1 cellular context compared by ENCODE assay signal in the genomic region with DNA sequence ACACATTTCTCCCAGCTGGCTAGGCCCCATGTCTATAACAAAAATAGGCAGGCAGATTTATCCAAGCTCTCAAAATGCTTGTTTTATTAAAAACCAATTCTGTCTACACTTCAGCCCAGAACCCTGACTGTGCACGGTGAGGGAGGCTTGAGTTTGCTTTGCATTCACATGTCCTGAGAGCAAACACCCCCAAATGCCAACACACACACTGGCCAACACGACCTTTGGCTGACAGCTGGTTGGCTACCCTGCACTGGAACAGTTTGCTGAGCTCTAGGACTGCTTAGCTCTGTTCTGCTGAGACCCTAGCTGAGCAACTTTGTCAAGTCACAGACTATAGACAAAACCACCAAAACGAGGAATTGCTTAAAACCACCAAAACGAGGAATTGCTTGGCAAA.
TF ChIP-seq lines count a peak whose summit lies in the region.

No MANE protein-coding gene starts in this region.

TF ChIP-seq in HepG2, 621 proteins besides CTCF, POLR2A, EP300 and RAD21 (continued from another document and continues in another):
- TF ChIP-seq, protein P1, sequence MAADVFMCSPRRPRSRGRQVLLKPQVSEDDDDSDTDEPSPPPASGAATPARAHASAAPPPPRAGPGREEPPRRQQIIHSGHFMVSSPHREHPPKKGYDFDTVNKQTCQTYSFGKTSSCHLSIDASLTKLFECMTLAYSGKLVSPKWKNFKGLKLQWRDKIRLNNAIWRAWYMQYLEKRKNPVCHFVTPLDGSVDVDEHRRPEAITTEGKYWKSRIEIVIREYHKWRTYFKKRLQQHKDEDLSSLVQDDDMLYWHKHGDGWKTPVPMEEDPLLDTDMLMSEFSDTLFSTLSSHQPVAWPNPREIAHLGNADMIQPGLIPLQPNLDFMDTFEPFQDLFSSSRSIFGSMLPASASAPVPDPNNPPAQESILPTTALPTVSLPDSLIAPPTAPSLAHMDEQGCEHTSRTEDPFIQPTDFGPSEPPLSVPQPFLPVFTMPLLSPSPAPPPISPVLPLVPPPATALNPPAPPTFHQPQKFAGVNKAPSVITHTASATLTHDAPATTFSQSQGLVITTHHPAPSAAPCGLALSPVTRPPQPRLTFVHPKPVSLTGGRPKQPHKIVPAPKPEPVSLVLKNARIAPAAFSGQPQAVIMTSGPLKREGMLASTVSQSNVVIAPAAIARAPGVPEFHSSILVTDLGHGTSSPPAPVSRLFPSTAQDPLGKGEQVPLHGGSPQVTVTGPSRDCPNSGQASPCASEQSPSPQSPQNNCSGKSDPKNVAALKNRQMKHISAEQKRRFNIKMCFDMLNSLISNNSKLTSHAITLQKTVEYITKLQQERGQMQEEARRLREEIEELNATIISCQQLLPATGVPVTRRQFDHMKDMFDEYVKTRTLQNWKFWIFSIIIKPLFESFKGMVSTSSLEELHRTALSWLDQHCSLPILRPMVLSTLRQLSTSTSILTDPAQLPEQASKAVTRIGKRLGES (CRISPR knock-in tag; IDR thresholded peaks at IDR 0.05; ENCODE audit: borderline replicate concordance) = no peak
- TF ChIP-seq, protein P2, sequence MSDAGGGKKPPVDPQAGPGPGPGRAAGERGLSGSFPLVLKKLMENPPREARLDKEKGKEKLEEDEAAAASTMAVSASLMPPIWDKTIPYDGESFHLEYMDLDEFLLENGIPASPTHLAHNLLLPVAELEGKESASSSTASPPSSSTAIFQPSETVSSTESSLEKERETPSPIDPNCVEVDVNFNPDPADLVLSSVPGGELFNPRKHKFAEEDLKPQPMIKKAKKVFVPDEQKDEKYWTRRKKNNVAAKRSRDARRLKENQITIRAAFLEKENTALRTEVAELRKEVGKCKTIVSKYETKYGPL (CRISPR knock-in tag; IDR thresholded peaks at IDR 0.05) = no peak
- TF ChIP-seq, protein P3, sequence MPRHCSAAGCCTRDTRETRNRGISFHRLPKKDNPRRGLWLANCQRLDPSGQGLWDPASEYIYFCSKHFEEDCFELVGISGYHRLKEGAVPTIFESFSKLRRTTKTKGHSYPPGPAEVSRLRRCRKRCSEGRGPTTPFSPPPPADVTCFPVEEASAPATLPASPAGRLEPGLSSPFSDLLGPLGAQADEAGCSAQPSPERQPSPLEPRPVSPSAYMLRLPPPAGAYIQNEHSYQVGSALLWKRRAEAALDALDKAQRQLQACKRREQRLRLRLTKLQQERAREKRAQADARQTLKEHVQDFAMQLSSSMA (CRISPR knock-in tag; IDR thresholded peaks at IDR 0.05) = no peak
- no peak for TF ChIP-seq ZFP90 (CRISPR knock-in tag; IDR thresholded peaks at IDR 0.05; ENCODE audit: borderline replicate concordance)
- no peak for TF ChIP-seq PCBP1 (IDR thresholded peaks at IDR 0.05; ENCODE audit: borderline replicate concordance, low read depth, low read length)
- no peak for TF ChIP-seq ZNF30 (CRISPR knock-in tag; IDR thresholded peaks at IDR 0.05)
- TF ChIP-seq, protein P4, sequence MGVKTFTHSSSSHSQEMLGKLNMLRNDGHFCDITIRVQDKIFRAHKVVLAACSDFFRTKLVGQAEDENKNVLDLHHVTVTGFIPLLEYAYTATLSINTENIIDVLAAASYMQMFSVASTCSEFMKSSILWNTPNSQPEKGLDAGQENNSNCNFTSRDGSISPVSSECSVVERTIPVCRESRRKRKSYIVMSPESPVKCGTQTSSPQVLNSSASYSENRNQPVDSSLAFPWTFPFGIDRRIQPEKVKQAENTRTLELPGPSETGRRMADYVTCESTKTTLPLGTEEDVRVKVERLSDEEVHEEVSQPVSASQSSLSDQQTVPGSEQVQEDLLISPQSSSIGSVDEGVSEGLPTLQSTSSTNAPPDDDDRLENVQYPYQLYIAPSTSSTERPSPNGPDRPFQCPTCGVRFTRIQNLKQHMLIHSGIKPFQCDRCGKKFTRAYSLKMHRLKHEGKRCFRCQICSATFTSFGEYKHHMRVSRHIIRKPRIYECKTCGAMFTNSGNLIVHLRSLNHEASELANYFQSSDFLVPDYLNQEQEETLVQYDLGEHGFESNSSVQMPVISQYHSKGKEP (CRISPR knock-in tag; IDR thresholded peaks at IDR 0.05) = no peak
- TF ChIP-seq, protein P5, sequence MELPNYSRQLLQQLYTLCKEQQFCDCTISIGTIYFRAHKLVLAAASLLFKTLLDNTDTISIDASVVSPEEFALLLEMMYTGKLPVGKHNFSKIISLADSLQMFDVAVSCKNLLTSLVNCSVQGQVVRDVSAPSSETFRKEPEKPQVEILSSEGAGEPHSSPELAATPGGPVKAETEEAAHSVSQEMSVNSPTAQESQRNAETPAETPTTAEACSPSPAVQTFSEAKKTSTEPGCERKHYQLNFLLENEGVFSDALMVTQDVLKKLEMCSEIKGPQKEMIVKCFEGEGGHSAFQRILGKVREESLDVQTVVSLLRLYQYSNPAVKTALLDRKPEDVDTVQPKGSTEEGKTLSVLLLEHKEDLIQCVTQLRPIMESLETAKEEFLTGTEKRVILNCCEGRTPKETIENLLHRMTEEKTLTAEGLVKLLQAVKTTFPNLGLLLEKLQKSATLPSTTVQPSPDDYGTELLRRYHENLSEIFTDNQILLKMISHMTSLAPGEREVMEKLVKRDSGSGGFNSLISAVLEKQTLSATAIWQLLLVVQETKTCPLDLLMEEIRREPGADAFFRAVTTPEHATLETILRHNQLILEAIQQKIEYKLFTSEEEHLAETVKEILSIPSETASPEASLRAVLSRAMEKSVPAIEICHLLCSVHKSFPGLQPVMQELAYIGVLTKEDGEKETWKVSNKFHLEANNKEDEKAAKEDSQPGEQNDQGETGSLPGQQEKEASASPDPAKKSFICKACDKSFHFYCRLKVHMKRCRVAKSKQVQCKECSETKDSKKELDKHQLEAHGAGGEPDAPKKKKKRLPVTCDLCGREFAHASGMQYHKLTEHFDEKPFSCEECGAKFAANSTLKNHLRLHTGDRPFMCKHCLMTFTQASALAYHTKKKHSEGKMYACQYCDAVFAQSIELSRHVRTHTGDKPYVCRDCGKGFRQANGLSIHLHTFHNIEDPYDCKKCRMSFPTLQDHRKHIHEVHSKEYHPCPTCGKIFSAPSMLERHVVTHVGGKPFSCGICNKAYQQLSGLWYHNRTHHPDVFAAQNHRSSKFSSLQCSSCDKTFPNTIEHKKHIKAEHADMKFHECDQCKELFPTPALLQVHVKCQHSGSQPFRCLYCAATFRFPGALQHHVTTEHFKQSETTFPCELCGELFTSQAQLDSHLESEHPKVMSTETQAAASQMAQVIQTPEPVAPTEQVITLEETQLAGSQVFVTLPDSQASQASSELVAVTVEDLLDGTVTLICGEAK (IDR thresholded peaks at IDR 0.05) = no peak
- TF ChIP-seq, protein P5 (CRISPR knock-in tag; IDR thresholded peaks at IDR 0.05) = no peak; the same call in 1 of the 2 replicates
- TF ChIP-seq KDM2A (CRISPR knock-in tag; IDR thresholded peaks at IDR 0.05; ENCODE audit: borderline replicate concordance, low read depth) = 0 out of 2 replicates have a peak, but pooled peaks have one; percentile 42
- peak; percentile 26 for TF ChIP-seq CBX1 (IDR thresholded peaks at IDR 0.05; ENCODE audit: low read depth)
- TF ChIP-seq, protein P6, sequence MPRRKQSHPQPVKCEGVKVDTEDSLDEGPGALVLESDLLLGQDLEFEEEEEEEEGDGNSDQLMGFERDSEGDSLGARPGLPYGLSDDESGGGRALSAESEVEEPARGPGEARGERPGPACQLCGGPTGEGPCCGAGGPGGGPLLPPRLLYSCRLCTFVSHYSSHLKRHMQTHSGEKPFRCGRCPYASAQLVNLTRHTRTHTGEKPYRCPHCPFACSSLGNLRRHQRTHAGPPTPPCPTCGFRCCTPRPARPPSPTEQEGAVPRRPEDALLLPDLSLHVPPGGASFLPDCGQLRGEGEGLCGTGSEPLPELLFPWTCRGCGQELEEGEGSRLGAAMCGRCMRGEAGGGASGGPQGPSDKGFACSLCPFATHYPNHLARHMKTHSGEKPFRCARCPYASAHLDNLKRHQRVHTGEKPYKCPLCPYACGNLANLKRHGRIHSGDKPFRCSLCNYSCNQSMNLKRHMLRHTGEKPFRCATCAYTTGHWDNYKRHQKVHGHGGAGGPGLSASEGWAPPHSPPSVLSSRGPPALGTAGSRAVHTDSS (CRISPR knock-in tag; conservative IDR thresholded peaks at IDR 0.05) = no peak
- TF ChIP-seq ZNF367 (CRISPR knock-in tag; IDR thresholded peaks at IDR 0.05; ENCODE audit: borderline replicate concordance) = no peak
- no peak for TF ChIP-seq AGO2 (optimal IDR thresholded peaks at IDR 0.05; ENCODE audit: low read depth, low read length)
- TF ChIP-seq ELF1 (CRISPR knock-in tag; IDR thresholded peaks at IDR 0.05) = no peak
- TF ChIP-seq, protein P7, sequence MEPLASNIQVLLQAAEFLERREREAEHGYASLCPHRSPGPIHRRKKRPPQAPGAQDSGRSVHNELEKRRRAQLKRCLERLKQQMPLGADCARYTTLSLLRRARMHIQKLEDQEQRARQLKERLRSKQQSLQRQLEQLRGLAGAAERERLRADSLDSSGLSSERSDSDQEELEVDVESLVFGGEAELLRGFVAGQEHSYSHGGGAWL (CRISPR knock-in tag; IDR thresholded peaks at IDR 0.05) = no peak
- TF ChIP-seq NR2F6 (IDR thresholded peaks at IDR 0.05) = peak; percentile 33; the same call in 1 of the 2 replicates
- TF ChIP-seq NR2F6 (CRISPR knock-in tag; IDR thresholded peaks at IDR 0.05) = peak; percentile 66; the same call in 1 of the 2 replicates
- TF ChIP-seq ZNF552 (CRISPR knock-in tag; IDR thresholded peaks at IDR 0.05; ENCODE audit: borderline replicate concordance) = no peak
- 0 out of 2 replicates have a peak, but pooled peaks have one; percentile 46 for TF ChIP-seq BCL6 (CRISPR knock-in tag; IDR thresholded peaks at IDR 0.05)
- no peak for TF ChIP-seq SAFB2 (CRISPR knock-in tag; IDR thresholded peaks at IDR 0.05; ENCODE audit: borderline replicate concordance, low read depth)
- TF ChIP-seq ZNF33A (CRISPR knock-in tag; IDR thresholded peaks at IDR 0.05; ENCODE audit: borderline replicate concordance) = no peak
- no peak for TF ChIP-seq ZNF354B (CRISPR knock-in tag; IDR thresholded peaks at IDR 0.05)
- TF ChIP-seq, protein P8, sequence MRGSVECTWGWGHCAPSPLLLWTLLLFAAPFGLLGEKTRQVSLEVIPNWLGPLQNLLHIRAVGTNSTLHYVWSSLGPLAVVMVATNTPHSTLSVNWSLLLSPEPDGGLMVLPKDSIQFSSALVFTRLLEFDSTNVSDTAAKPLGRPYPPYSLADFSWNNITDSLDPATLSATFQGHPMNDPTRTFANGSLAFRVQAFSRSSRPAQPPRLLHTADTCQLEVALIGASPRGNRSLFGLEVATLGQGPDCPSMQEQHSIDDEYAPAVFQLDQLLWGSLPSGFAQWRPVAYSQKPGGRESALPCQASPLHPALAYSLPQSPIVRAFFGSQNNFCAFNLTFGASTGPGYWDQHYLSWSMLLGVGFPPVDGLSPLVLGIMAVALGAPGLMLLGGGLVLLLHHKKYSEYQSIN (CRISPR knock-in tag; IDR thresholded peaks at IDR 0.05; ENCODE audit: borderline replicate concordance) = no peak
- TF ChIP-seq TMF1 (CRISPR knock-in tag; IDR thresholded peaks at IDR 0.05; ENCODE audit: low read depth) = no peak
- TF ChIP-seq, protein P9, sequence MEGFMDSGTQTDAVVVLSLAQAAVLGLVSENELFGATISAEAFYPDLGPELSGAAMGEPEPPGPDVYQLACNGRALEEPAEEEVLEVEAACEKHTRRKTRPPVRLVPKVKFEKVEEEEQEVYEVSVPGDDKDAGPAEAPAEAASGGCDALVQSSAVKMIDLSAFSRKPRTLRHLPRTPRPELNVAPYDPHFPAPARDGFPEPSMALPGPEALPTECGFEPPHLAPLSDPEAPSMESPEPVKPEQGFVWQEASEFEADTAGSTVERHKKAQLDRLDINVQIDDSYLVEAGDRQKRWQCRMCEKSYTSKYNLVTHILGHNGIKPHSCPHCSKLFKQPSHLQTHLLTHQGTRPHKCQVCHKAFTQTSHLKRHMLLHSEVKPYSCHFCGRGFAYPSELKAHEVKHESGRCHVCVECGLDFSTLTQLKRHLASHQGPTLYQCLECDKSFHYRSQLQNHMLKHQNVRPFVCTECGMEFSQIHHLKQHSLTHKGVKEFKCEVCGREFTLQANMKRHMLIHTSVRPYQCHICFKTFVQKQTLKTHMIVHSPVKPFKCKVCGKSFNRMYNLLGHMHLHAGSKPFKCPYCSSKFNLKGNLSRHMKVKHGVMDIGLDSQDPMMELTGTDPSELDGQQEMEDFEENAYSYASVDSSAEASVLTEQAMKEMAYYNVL (CRISPR knock-in tag; IDR thresholded peaks at IDR 0.05; ENCODE audit: borderline replicate concordance) = no peak; the same call in 1 of the 2 replicates
- TF ChIP-seq SRSF4 (IDR thresholded peaks at IDR 0.05; ENCODE audit: low read depth, low read length, poor library complexity, severe bottlenecking) = no peak
- no peak for TF ChIP-seq RFX5 (IDR thresholded peaks at IDR 0.05; ENCODE audit: low read depth, low read length)
- peak; percentile 94 for TF ChIP-seq HNF4A (CRISPR knock-in tag; IDR thresholded peaks at IDR 0.05)
- TF ChIP-seq ZNF749 (CRISPR knock-in tag; IDR thresholded peaks at IDR 0.05; ENCODE audit: borderline replicate concordance) = no peak
- TF ChIP-seq, protein P10, sequence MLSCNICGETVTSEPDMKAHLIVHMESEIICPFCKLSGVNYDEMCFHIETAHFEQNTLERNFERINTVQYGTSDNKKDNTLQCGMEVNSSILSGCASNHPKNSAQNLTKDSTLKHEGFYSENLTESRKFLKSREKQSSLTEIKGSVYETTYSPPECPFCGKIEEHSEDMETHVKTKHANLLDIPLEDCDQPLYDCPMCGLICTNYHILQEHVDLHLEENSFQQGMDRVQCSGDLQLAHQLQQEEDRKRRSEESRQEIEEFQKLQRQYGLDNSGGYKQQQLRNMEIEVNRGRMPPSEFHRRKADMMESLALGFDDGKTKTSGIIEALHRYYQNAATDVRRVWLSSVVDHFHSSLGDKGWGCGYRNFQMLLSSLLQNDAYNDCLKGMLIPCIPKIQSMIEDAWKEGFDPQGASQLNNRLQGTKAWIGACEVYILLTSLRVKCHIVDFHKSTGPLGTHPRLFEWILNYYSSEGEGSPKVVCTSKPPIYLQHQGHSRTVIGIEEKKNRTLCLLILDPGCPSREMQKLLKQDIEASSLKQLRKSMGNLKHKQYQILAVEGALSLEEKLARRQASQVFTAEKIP (CRISPR knock-in tag; IDR thresholded peaks at IDR 0.05; ENCODE audit: borderline replicate concordance) = no peak
